ENCODE assay signal across 24 cellular contexts in the genomic region with DNA sequence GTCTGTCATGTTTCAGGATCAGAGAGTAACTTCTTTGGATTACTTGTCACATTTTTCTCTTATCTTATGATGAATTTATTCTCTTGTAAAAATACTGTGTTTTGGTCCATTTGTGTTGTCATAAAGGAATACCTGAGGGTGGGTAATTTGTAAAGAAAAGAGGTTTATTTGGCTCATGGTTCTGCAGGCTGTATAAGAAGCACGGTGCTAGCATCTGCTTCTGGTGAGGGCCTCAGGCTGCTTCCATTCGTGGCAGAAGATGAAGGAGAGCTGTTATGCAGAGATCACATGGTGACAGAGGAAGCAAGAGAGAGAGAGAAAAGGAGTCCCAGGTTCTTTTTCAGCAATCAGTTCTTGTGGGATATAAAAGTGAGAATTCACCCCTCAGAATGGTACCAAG.
DNase-seq lines count a peak whose midpoint lies in the region; ATAC-seq, FAIRE-seq and TF ChIP-seq lines count a peak whose summit lies in the region.
"Had no signal": no experiment of that assay in that cellular context is flagged by ENCODE, and none has a peak within 500 bp of the region (broad histone marks: within the 10 kb centered on the region; RNA-seq: fewer than 3 reads in every experiment).

No MANE protein-coding gene starts in this region.

- CTCF ChIA-PET in K562 (lab: Yijun Ruan, JAX; ENCODE audit: low intra/inter-chr PET ratio): no interaction called here

- in situ Hi-C loops in K562 (cut with MboI): no loop called here

- no peaks in the 10 kb centered on the region for H3K36me3 Mint-ChIP-seq in activated T-helper 2 cell treated with anti-CD3 and anti-CD28 coated beads, Interferon-gamma antibody, Interleukin-2, Interleukin-4, amounts not matched to agents 10 μg/mL and 5 μg/mL and 100 μg/mL, durations not matched to agents 14 hours and 24 hours and 36 hours (ENCODE audit: low read depth)
- H3K36me3 Mint-ChIP-seq: CD4-positive, CD25-positive, alpha-beta regulatory T cell had no signal

- no peak overlapping the region for H2AFZ ChIP-seq in K562 (ENCODE audit: low read depth, low read length)

- no peak overlapping the region for H3K4me2 ChIP-seq in K562 (ENCODE audit: insufficient read depth, low read length)

- TF ChIP-seq POLR2A in K562 (conservative IDR thresholded peaks at IDR 0.05): no peak

- no peak for FAIRE-seq in K562 (lab: Jason Lieb, UNC)
- FAIRE-seq: A204.1, D721Med, GM12892, GM18507, HTR-8/SVneo had no signal

- no peaks in the 10 kb centered on the region for H3K9me3 Mint-ChIP-seq in activated T-helper 2 cell treated with anti-CD3 and anti-CD28 coated beads, Interferon-gamma antibody, Interleukin-2, Interleukin-4, amounts not matched to agents 10 μg/mL and 5 μg/mL and 100 μg/mL, durations not matched to agents 14 hours and 24 hours and 36 hours
- H3K9me3 Mint-ChIP-seq: CD8-positive, alpha-beta memory T cell; HFFc6 had no signal

- peaks cover 11% of the 10 kb centered on the region for H3K27me3 Mint-ChIP-seq in activated T-helper 2 cell treated with anti-CD3 and anti-CD28 coated beads, Interferon-gamma antibody, Interleukin-2, Interleukin-4, amounts not matched to agents 10 μg/mL and 5 μg/mL and 100 μg/mL, durations not matched to agents 14 hours and 24 hours and 36 hours (ENCODE audit: low read depth)

- no peak for TF ChIP-seq EP300 in K562 (IDR thresholded peaks at IDR 0.05; ENCODE audit: low read length)

- H3K9me3 ChIP-seq in K562 (replicated peaks; ENCODE audit: control insufficient read depth, insufficient read depth, low read depth, low read length) (no peaks in the 10 kb centered on the region; the same call in 1 of the 2 replicates), psoas muscle (no peaks in the 10 kb centered on the region)
- H3K9me3 ChIP-seq: BE2C had no signal

- BruUV-seq in K562 (replicated peaks; lab: Mats Ljungman, UMichigan): no TSS peak

- no peak for ATAC-seq in K562
- ATAC-seq in psoas muscle: peak in 1 of 4 donors; percentile 30
- ATAC-seq in HG03378 (IDR thresholded peaks at IDR 0.05; ENCODE audit: unreplicated experiment): no peak
- ATAC-seq: HCT116 had no signal

- intact Hi-C loops in activated T-helper 2 cell treated with anti-CD3 and anti-CD28 coated beads, Interferon-gamma antibody, Interleukin-2, Interleukin-4, amounts not matched to agents 10 μg/mL and 5 μg/mL and 100 μg/mL, durations not matched to agents 14 hours and 24 hours and 36 hours (cut with micrococcal nuclease): no loop called here
- intact Hi-C loops in K562 (cut with micrococcal nuclease): no loop called here
- intact Hi-C loops in psoas muscle (cut with DNase I): loop anchor here in 1 of 2 donors (5.0 kb wide), 1 partner anchor 151 kb away; no protein-coding TSS in a partner anchor

- TF ChIP-seq CTCF in K562 (IDR thresholded peaks at IDR 0.05 in 2 of 3, conservative IDR thresholded peaks at IDR 0.05 in 1 of 3; ENCODE audit: insufficient read depth in 2 of 3, low read depth in 1 of 3, low read length in 3 of 3) (no peak), psoas muscle (IDR thresholded peaks at IDR 0.05) (no peak)

- no peak for TF ChIP-seq RAD21 in K562 (CRISPR knock-in tag; conservative IDR thresholded peaks at IDR 0.05 in 1 of 2, IDR thresholded peaks at IDR 0.05 in 1 of 2)

- 0 out of 3 replicates have a peak, but pooled peaks cover 3% of the 10 kb centered on the region for H3K79me2 ChIP-seq in K562 (ENCODE audit: control insufficient read depth, insufficient read depth, low read length)

- H3K9me1 ChIP-seq in K562 (ENCODE audit: control insufficient read depth, insufficient read depth, low read length): no peaks in the 10 kb centered on the region

- no peak overlapping the region for H3K9ac ChIP-seq in K562 (ENCODE audit: insufficient read depth in 1 of 2, low read depth in 2 of 2, low read length in 2 of 2)

- H3K4me3 Mint-ChIP-seq in activated T-helper 2 cell treated with anti-CD3 and anti-CD28 coated beads, Interferon-gamma antibody, Interleukin-2, Interleukin-4, amounts not matched to agents 10 μg/mL and 5 μg/mL and 100 μg/mL, durations not matched to agents 14 hours and 24 hours and 36 hours (ENCODE audit: low read depth): no peak overlapping the region
- H3K4me3 Mint-ChIP-seq: CD4-positive, CD25-positive, alpha-beta regulatory T cell; CD8-positive, alpha-beta memory T cell; HFFc6 had no signal

- H4K20me1 ChIP-seq in K562 (replicated peaks; ENCODE audit: control insufficient read depth, insufficient read depth, low read length): no peaks in the 10 kb centered on the region

- H3K36me3 ChIP-seq in K562 (ENCODE audit: control insufficient read depth, insufficient read depth, low read length) (no peaks in the 10 kb centered on the region), psoas muscle (ENCODE audit: insufficient read depth in 1 of 2, low read depth in 1 of 2) (peaks cover 2 to 23% of the 10 kb centered on the region in 2 donors)
- H3K36me3 ChIP-seq: BE2C had no signal

- H3K27me3 ChIP-seq in K562 (ENCODE audit: control insufficient read depth in 2 of 2, insufficient read depth in 2 of 2, low read length in 2 of 2) (no peaks in the 10 kb centered on the region), psoas muscle (ENCODE audit: insufficient read depth in 3 of 3, low read length in 2 of 3) (no peaks in the 10 kb centered on the region)
- H3K27me3 ChIP-seq: BE2C had no signal

- H3K4me1 ChIP-seq in K562 (replicated peaks in 1 of 2; ENCODE audit: control insufficient read depth in 2 of 2, insufficient read depth in 2 of 2, low read length in 2 of 2) (peaks cover 0 to 40% of the 10 kb centered on the region in 2 experiments; a peak in 4 of 5 replicates), psoas muscle (peaks cover 42% of the 10 kb centered on the region)
- H3K4me1 ChIP-seq: BE2C had no signal

- peaks cover 6% of the 10 kb centered on the region for H3K4me1 Mint-ChIP-seq in activated T-helper 2 cell treated with anti-CD3 and anti-CD28 coated beads, Interferon-gamma antibody, Interleukin-2, Interleukin-4, amounts not matched to agents 10 μg/mL and 5 μg/mL and 100 μg/mL, durations not matched to agents 14 hours and 24 hours and 36 hours (ENCODE audit: low read depth)
- H3K4me1 Mint-ChIP-seq: CD4-positive, CD25-positive, alpha-beta regulatory T cell; CD8-positive, alpha-beta memory T cell had no signal

- 80% methylated on average over 2 of the region's 2 CpGs for WGBS in K562 (ENCODE audit: insufficient coverage, low coverage, missing lambda C conversion rate)
- 60 to 93% (median 79%) methylated on average over 2 of the region's 2 CpGs for WGBS in psoas muscle, 3 donors

- H3K27ac ChIP-seq in K562 (ENCODE audit: extremely low read depth, low read depth, low read length): no peak overlapping the region
- H3K27ac ChIP-seq in psoas muscle: peak overlapping the region; percentile 68

- H3K27ac Mint-ChIP-seq in activated T-helper 2 cell treated with anti-CD3 and anti-CD28 coated beads, Interferon-gamma antibody, Interleukin-2, Interleukin-4, amounts not matched to agents 10 μg/mL and 5 μg/mL and 100 μg/mL, durations not matched to agents 14 hours and 24 hours and 36 hours: peak overlapping the region; percentile 2
- H3K27ac Mint-ChIP-seq: CD4-positive, CD25-positive, alpha-beta regulatory T cell; CD8-positive, alpha-beta memory T cell; HFFc6 had no signal

- H3K4me3 ChIP-seq in K562 (no peak overlapping the region), psoas muscle (no peak overlapping the region)

- POLR2A ChIA-PET in K562 (lab: Yijun Ruan, JAX): no interaction called here

- DNase-seq in activated T-helper 2 cell treated with anti-CD3 and anti-CD28 coated beads, Interferon-gamma antibody, Interleukin-2, Interleukin-4, amounts not matched to agents 10 μg/mL and 5 μg/mL and 100 μg/mL, durations not matched to agents 14 hours and 24 hours and 36 hours (ENCODE audit: low spot score): no peak
- DNase-seq in K562 (ENCODE audit: extremely low read depth in 1 of 4, low spot score in 3 of 4): no peak
- DNase-seq in psoas muscle: no peak
- no peak for DNase-seq in islet precursor cell
- DNase-seq in nucleus accumbens (lab: John Stamatoyannopoulos, UW): no peak
- DNase-seq: ACHN; BE2C; C1 segment of cervical spinal cord; CD4-positive, CD25-positive, alpha-beta regulatory T cell; CD8-positive, alpha-beta memory T cell; COR-L47; DMS79; GDM1; GOT3; H7; HFFc6; IMR-90 had no signal

TF ChIP-seq in K562, 482 proteins besides CTCF, POLR2A, EP300 and RAD21:
- TF ChIP-seq ZNF316 (IDR thresholded peaks at IDR 0.05) (peak; percentile 66), GATAD2A (IDR thresholded peaks at IDR 0.05) (no peak), CHD1 (IDR thresholded peaks at IDR 0.05; ENCODE audit: low read length) (no peak), ZNF766 (CRISPR knock-in tag; conservative IDR thresholded peaks at IDR 0.05) (peak; percentile 73)
- TF ChIP-seq, protein P1, sequence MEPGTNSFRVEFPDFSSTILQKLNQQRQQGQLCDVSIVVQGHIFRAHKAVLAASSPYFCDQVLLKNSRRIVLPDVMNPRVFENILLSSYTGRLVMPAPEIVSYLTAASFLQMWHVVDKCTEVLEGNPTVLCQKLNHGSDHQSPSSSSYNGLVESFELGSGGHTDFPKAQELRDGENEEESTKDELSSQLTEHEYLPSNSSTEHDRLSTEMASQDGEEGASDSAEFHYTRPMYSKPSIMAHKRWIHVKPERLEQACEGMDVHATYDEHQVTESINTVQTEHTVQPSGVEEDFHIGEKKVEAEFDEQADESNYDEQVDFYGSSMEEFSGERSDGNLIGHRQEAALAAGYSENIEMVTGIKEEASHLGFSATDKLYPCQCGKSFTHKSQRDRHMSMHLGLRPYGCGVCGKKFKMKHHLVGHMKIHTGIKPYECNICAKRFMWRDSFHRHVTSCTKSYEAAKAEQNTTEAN (CRISPR knock-in tag; IDR thresholded peaks at IDR 0.05): no peak
